ENCODE assay signal across 17 cellular contexts in genomic region chr6:125942677-125943527, GRCh38. TPM values are rescaled to one million over a fixed set of nuclear protein-coding genes. Genes with fewer than 3 reads are reported as not detected.
DNase-seq lines count a peak whose midpoint lies in the region; ATAC-seq and TF ChIP-seq lines count a peak whose summit lies in the region.
"Had no signal": no experiment of that assay in that cellular context is flagged by ENCODE, and none has a peak within 500 bp of the region (broad histone marks: within the 10 kb centered on the region; RNA-seq: fewer than 3 reads in every experiment).

No MANE protein-coding gene starts in this region.

- H3K27me3 Mint-ChIP-seq in Caco-2 (ENCODE audit: insufficient read depth, unreplicated experiment) (no peaks in the 10 kb centered on the region), endothelial cell (ENCODE audit: unreplicated experiment) (no peaks in the 10 kb centered on the region), endodermal cell (ENCODE audit: insufficient read depth) (no peaks in the 10 kb centered on the region)

- H3K4me1 ChIP-seq in Caco-2 (peaks cover 92% of the 10 kb centered on the region), PC-3 (ENCODE audit: insufficient read depth, low read length) (peaks cover 69% of the 10 kb centered on the region), mucosa of descending colon (ENCODE audit: low read depth) (peaks cover 21% of the 10 kb centered on the region), endodermal cell (ENCODE audit: control insufficient read depth, insufficient read depth, low read length) (no peaks in the 10 kb centered on the region)

- H4K20me1 ChIP-seq in PC-3 (ENCODE audit: low read length), result no peaks in the 10 kb centered on the region

- H3K4me3 ChIP-seq in Caco-2 (ENCODE audit: low read depth, low read length) (no peak overlapping the region), PC-3 (ENCODE audit: low read length) (no peak overlapping the region), mucosa of descending colon (no peak overlapping the region), endodermal cell (ENCODE audit: low read length) (no peak overlapping the region)
- H3K4me3 ChIP-seq: lower lobe of right lung had no signal

- H3K79me2 ChIP-seq in PC-3 (ENCODE audit: low read length), result no peaks in the 10 kb centered on the region

- no peaks in the 10 kb centered on the region for H3F3A ChIP-seq in PC-3 (ENCODE audit: low read length, unreplicated experiment)

- POLR2A ChIA-PET in Caco-2 (lab: Charles Lee) (interaction anchor here (0.5 kb wide), 1 partner anchor 24 kb away, joined by 5 read pairs; no protein-coding TSS in a partner anchor), PC-3 (lab: Charles Lee; ENCODE audit: unreplicated experiment) (no interaction called here)

- H3K27ac ChIP-seq in PC-3 (ENCODE audit: low read length), result peak overlapping the region; percentile 82
- no peak overlapping the region for H3K27ac ChIP-seq in endodermal cell (ENCODE audit: low read depth, low read length)
- H3K27ac ChIP-seq: KMS-11 had no signal

- H3K9me3 Mint-ChIP-seq in Caco-2 (ENCODE audit: unreplicated experiment) (no peaks in the 10 kb centered on the region), endothelial cell (ENCODE audit: unreplicated experiment) (no peaks in the 10 kb centered on the region), endodermal cell (no peaks in the 10 kb centered on the region)

- H3K9ac ChIP-seq in PC-3 (ENCODE audit: low read length), result peak overlapping the region; percentile 36; the same call in 1 of the 2 replicates
- no peak overlapping the region for H3K9ac ChIP-seq in endodermal cell (ENCODE audit: extremely low read depth, low read length, poor library complexity, severe bottlenecking)
- H3K9ac ChIP-seq: KMS-11 had no signal

- H3K27me3 ChIP-seq in Caco-2 (replicated peaks; ENCODE audit: control insufficient read depth, insufficient read depth, low read length) (no peaks in the 10 kb centered on the region), PC-3 (ENCODE audit: low read length) (no peaks in the 10 kb centered on the region), endodermal cell (ENCODE audit: control insufficient read depth, insufficient read depth, low read length, poor library complexity, severe bottlenecking) (no peaks in the 10 kb centered on the region)

- H3K9me3 ChIP-seq in Caco-2, result no peaks in the 10 kb centered on the region
- no peaks in the 10 kb centered on the region for H3K9me3 ChIP-seq in PC-3 (ENCODE audit: low read length)
- H3K9me3 ChIP-seq in mucosa of descending colon, result no peaks in the 10 kb centered on the region
- no peaks in the 10 kb centered on the region for H3K9me3 ChIP-seq in endodermal cell (ENCODE audit: control insufficient read depth, low read length)
- H3K9me3 ChIP-seq: lower lobe of right lung had no signal

- peak overlapping the region; percentile 56 for H3K4me2 ChIP-seq in PC-3 (ENCODE audit: low read length)
- H3K4me2 ChIP-seq: KMS-11 had no signal

- intact Hi-C loops in Caco-2 (cut with micrococcal nuclease; ENCODE audit: unreplicated experiment) (no loop called here), PC-3 (cut with micrococcal nuclease) (loop anchor here (2.0 kb wide), 1 partner anchor 20 kb away; no protein-coding TSS in a partner anchor), mucosa of descending colon (cut with DNase I, micrococcal nuclease) (no loop called here)

- 88 to 91% methylated on average over 10 of the region's 10 CpGs for WGBS in endodermal cell (ENCODE audit: insufficient coverage in 1 of 2, insufficient read length in 1 of 2), 2 experiments

- no peaks in the 10 kb centered on the region for H3K9me2 ChIP-seq in PC-3 (replicated peaks; ENCODE audit: low read length)

- ATAC-seq in PC-3, result peak; percentile 61
- ATAC-seq in mucosa of descending colon, result peak; percentile 88
- no peak for ATAC-seq in GM21576 (IDR thresholded peaks at IDR 0.05; ENCODE audit: unreplicated experiment)

- H3K4me1 Mint-ChIP-seq in Caco-2 (ENCODE audit: low read depth, unreplicated experiment), result peaks cover 50% of the 10 kb centered on the region
- H3K4me1 Mint-ChIP-seq in endothelial cell (ENCODE audit: unreplicated experiment), result peaks cover 52% of the 10 kb centered on the region
- peaks cover 21% of the 10 kb centered on the region for H3K4me1 Mint-ChIP-seq in endodermal cell

- H3K36me3 ChIP-seq in Caco-2 (ENCODE audit: control insufficient read depth, insufficient read depth, low read length) (no peaks in the 10 kb centered on the region), PC-3 (ENCODE audit: low read depth, low read length) (no peaks in the 10 kb centered on the region), mucosa of descending colon (ENCODE audit: low read depth) (no peaks in the 10 kb centered on the region), endodermal cell (ENCODE audit: control insufficient read depth, insufficient read depth, low read length) (no peaks in the 10 kb centered on the region)
- H3K36me3 ChIP-seq: lower lobe of right lung had no signal

- CTCF ChIA-PET in Caco-2 (lab: Charles Lee) (interaction anchor here (2.0 kb wide), 2 partner anchors 13 to 43 kb away, joined by 7 to 13 read pairs; partner anchors contain the start of gene HINT3), PC-3 (lab: Charles Lee) (no interaction called here)

- peak overlapping the region; percentile 55 for H3K27ac Mint-ChIP-seq in Caco-2 (ENCODE audit: unreplicated experiment)
- H3K27ac Mint-ChIP-seq in endothelial cell (ENCODE audit: unreplicated experiment), result peak overlapping the region; percentile 20
- no peak overlapping the region for H3K27ac Mint-ChIP-seq in endodermal cell

- BruUV-seq in Caco-2 (replicated peaks; lab: Mats Ljungman, UMichigan) (no TSS peak), PC-3 (replicated peaks; lab: Mats Ljungman, UMichigan) (no TSS peak)

- peak; percentile 37 to 59 for DNase-seq in Caco-2
- DNase-seq in PC-3, result peak; percentile 75
- DNase-seq in endothelial cell (ENCODE audit: low spot score), result no peak
- peak in 2 of 3 donors; percentile 32 to 50 for DNase-seq in mucosa of descending colon
- DNase-seq in endodermal cell, result no peak
- no peak for DNase-seq in SIG-M5 treated with dmso at 0.1 percent for 504 hours (lab: John Stamatoyannopoulos, UW; ENCODE audit: unreplicated experiment)
- no peak for DNase-seq in 8988T
- DNase-seq: activated CD4-positive, alpha-beta T cell treated with anti-CD3 and anti-CD28 coated beads for 1 hour; activated T-cell treated with anti-CD3 and anti-CD28 coated beads for 4 hours; GOT3; lower lobe of right lung; NCI-H1694; NCI-H774; Right ventricle myocardium superior; stimulated activated naive CD4-positive, alpha-beta T cell had no signal

- H3K4me3 Mint-ChIP-seq in Caco-2 (ENCODE audit: unreplicated experiment) (peak overlapping the region; percentile 27), endothelial cell (ENCODE audit: unreplicated experiment) (no peak overlapping the region), endodermal cell (no peak overlapping the region)

- H2AFZ ChIP-seq in PC-3 (ENCODE audit: low read length), result 0 out of 2 replicates have a peak overlapping the region, but pooled peaks have one; percentile 13

- TF ChIP-seq CTCF in Caco-2 (IDR thresholded peaks at IDR 0.05; ENCODE audit: insufficient read depth in 1 of 2, low read depth in 1 of 2, low read length in 1 of 2, severe bottlenecking in 1 of 2, unreplicated experiment in 1 of 2) (no peak), PC-3 (conservative IDR thresholded peaks at IDR 0.05; ENCODE audit: low read depth, low read length) (no peak), endothelial cell (IDR thresholded peaks at IDR 0.05; ENCODE audit: unreplicated experiment) (no peak), mucosa of descending colon (IDR thresholded peaks at IDR 0.05) (no peak), endodermal cell (conservative IDR thresholded peaks at IDR 0.05) (no peak)

- H3K36me3 Mint-ChIP-seq in Caco-2 (ENCODE audit: insufficient read depth, unreplicated experiment) (no peaks in the 10 kb centered on the region), endothelial cell (ENCODE audit: low read depth, unreplicated experiment) (no peaks in the 10 kb centered on the region), endodermal cell (ENCODE audit: low read depth) (no peaks in the 10 kb centered on the region)

RNA-seq across cellular contexts. Expression of gene HINT3, which starts 13.7 kb away (rescaled TPM):
- total RNA-seq in Caco-2 (2022) (20.2 and 24.6 TPM in 2 replicates), PC-3 (2014; rRNA removed) (7.8 and 8.0 TPM in 2 replicates), endothelial cell (ENCODE audit: unreplicated experiment) (12.3 TPM), mucosa of descending colon (10 to 100 TPM; 23.2 to 32.9 (median 23.2) TPM), endodermal cell (10 to 100 TPM; 13.0 to 16.4 TPM)
- polyA plus RNA-seq in endodermal cell (2013, experiment 1 of 2), result 21.8 TPM
- 20.2 TPM for polyA plus RNA-seq in endodermal cell (2013, experiment 2 of 2)

RNA-seq across cellular contexts. Expression of gene TRMT11, which starts 43.4 kb away (rescaled TPM):
- total RNA-seq in Caco-2 (2022) (31.5 and 36.7 TPM in 2 replicates), PC-3 (2014; rRNA removed) (17.9 and 23.5 TPM in 2 replicates), endothelial cell (ENCODE audit: unreplicated experiment) (9.6 TPM), mucosa of descending colon (10 to 100 TPM; 20.7 to 22.7 (median 21.5) TPM), endodermal cell (10 to 100 TPM; 29.4 to 35.4 TPM)
- 34.0 TPM for polyA plus RNA-seq in endodermal cell (2013, experiment 1 of 2)
- 31.8 TPM for polyA plus RNA-seq in endodermal cell (2013, experiment 2 of 2)

Comparison
In these comparisons a context has a peak if more than half of its experiments do, and no peak if none do; other contexts are left out.
1. DNase-seq: peak in Caco-2 (2 of 2), PC-3 (single experiment) and mucosa of descending colon (2 of 3); none in endothelial cell (single experiment), endodermal cell (single experiment), SIG-M5 treated with dmso at 0.1 percent for 504 hours (single experiment) and 8988T (single experiment).